10 cellular contexts compared by ENCODE assay signal in genomic region chr17:73305845-73306836, GRCh38. TPM values are rescaled to one million over a fixed set of nuclear protein-coding genes. Genes with fewer than 3 reads are reported as not detected.
DNase-seq lines count a peak whose midpoint lies in the region; ATAC-seq and TF ChIP-seq lines count a peak whose summit lies in the region.
"Had no signal": no experiment of that assay in that cellular context is flagged by ENCODE, and none has a peak within 500 bp of the region (broad histone marks: within the 10 kb centered on the region; RNA-seq: fewer than 3 reads in every experiment).

No MANE protein-coding gene starts in this region.

- H3K4me1 ChIP-seq in sigmoid colon = peaks cover 0 to 87% (median 86%) of the 10 kb centered on the region in 4 donors

- H3K9me3 Mint-ChIP-seq in activated T-cell treated with anti-CD3 and anti-CD28 coated beads, Interleukin-2, amount 50 U/mL, for 4 hours = no peaks in the 10 kb centered on the region
- H3K9me3 Mint-ChIP-seq: activated naive CD4-positive, alpha-beta T cell treated with anti-CD3 and anti-CD28 coated beads, Interleukin-2, amount 50 U/mL, for 24 hours had no signal

- H3K36me3 ChIP-seq in WERI-Rb-1 (peaks cover 20% of the 10 kb centered on the region), sigmoid colon (no peaks in the 10 kb centered on the region)

- peak in 1 of 4 donors; percentile 32 for TF ChIP-seq EP300 in sigmoid colon (IDR thresholded peaks at IDR 0.05)

- peaks cover 15% of the 10 kb centered on the region for H3K4me1 Mint-ChIP-seq in activated T-cell treated with anti-CD3 and anti-CD28 coated beads, Interleukin-2, amount 50 U/mL, for 4 hours (ENCODE audit: low read depth)

- no peak overlapping the region for H3K4me3 Mint-ChIP-seq in activated T-cell treated with anti-CD3 and anti-CD28 coated beads, Interleukin-2, amount 50 U/mL, for 4 hours
- H3K4me3 Mint-ChIP-seq: activated naive CD4-positive, alpha-beta T cell treated with anti-CD3 and anti-CD28 coated beads, Interleukin-2, amount 50 U/mL, for 24 hours had no signal

- TF ChIP-seq CTCF in C4-2B (conservative IDR thresholded peaks at IDR 0.05) = no peak
- TF ChIP-seq CTCF in WERI-Rb-1 (IDR thresholded peaks at IDR 0.05; ENCODE audit: low read depth, low read length) = no peak
- no peak for TF ChIP-seq CTCF in foreskin fibroblast (IDR thresholded peaks at IDR 0.05; ENCODE audit: low read depth, low read length)
- TF ChIP-seq CTCF in sigmoid colon (IDR thresholded peaks at IDR 0.05) = no peak

- DNase-seq in WERI-Rb-1 (no peak), foreskin fibroblast (peak in 1 of 2 donors; percentile 33), sigmoid colon (no peak), NAMALWA (ENCODE audit: low spot score) (no peak), COLO668 (lab: John Stamatoyannopoulos, UW; ENCODE audit: unreplicated experiment) (no peak)
- no peak for DNase-seq in activated T-cell treated with anti-CD3 and anti-CD28 coated beads, Interleukin-2, amount 50 U/mL, for 4 hours
- DNase-seq: stimulated activated CD8-positive, alpha-beta memory T cell treated with anti-CD3 and anti-CD28 coated beads, Interleukin-4, amount 100 ng/mL, for 48 hours had no signal

- no peak for TF ChIP-seq POLR2A in sigmoid colon (IDR thresholded peaks at IDR 0.05)

- peak overlapping the region; percentile 99 for H3K27ac ChIP-seq in C4-2B
- H3K27ac ChIP-seq in WERI-Rb-1 = peak overlapping the region; percentile 62
- peak overlapping the region; percentile 99 to 100 (median 100) for H3K27ac ChIP-seq in sigmoid colon

- H3K36me3 Mint-ChIP-seq in activated T-cell treated with anti-CD3 and anti-CD28 coated beads, Interleukin-2, amount 50 U/mL, for 4 hours (ENCODE audit: insufficient read depth) = no peaks in the 10 kb centered on the region
- H3K36me3 Mint-ChIP-seq: activated naive CD4-positive, alpha-beta T cell treated with anti-CD3 and anti-CD28 coated beads, Interleukin-2, amount 50 U/mL, for 24 hours had no signal

- H3K27me3 Mint-ChIP-seq in activated T-cell treated with anti-CD3 and anti-CD28 coated beads, Interleukin-2, amount 50 U/mL, for 4 hours (ENCODE audit: low read depth) = peaks cover 11% of the 10 kb centered on the region

- H3K4me3 ChIP-seq in WERI-Rb-1 (ENCODE audit: low read depth, low read length) (no peak overlapping the region), foreskin fibroblast (ENCODE audit: low read depth in 1 of 2, low read length in 2 of 2) (peak overlapping the region; percentile 30 to 56), sigmoid colon (peak overlapping the region; percentile 15 to 44 (median 35))

- intact Hi-C loops in sigmoid colon (cut with DNase I) = loop anchor here (2.0 kb wide), 1 partner anchor 15 kb away; no protein-coding TSS in a partner anchor

- 45 to 62% methylated on average over 11 of the region's 11 CpGs for WGBS in sigmoid colon, 2 donors

- H3K27me3 ChIP-seq in WERI-Rb-1 (ENCODE audit: insufficient read depth, low read depth, severe bottlenecking) = no peaks in the 10 kb centered on the region
- no peaks in the 10 kb centered on the region for H3K27me3 ChIP-seq in sigmoid colon

- no peaks in the 10 kb centered on the region for H3K9me3 ChIP-seq in WERI-Rb-1 (ENCODE audit: severe bottlenecking)
- H3K9me3 ChIP-seq in sigmoid colon = no peaks in the 10 kb centered on the region

- no peak for ATAC-seq in HG02870 (IDR thresholded peaks at IDR 0.05; ENCODE audit: unreplicated experiment)
- ATAC-seq in activated T-cell treated with anti-CD3 and anti-CD28 coated beads, Interleukin-2, amount 50 U/mL, for 4 hours = no peak

RNA-seq across cellular contexts. Expression of gene CDC42EP4, which starts 5.7 kb away (rescaled TPM):
- total RNA-seq in sigmoid colon = 10 to 100 TPM; 68.1 to 87.6 (median 76.0) TPM
- 10 to 100 TPM; 44.0 to 57.3 (median 46.2) TPM for polyA plus RNA-seq in sigmoid colon
- 1 to 10 TPM in 1 of 3 donors, under 1 TPM in 2; 0.24 to 1.1 (median 0.30) TPM for total RNA-seq in activated T-cell treated with anti-CD3 and anti-CD28 coated beads, Interleukin-2, amount 50 U/mL, for 4 hours

RNA-seq across cellular contexts. Expression of gene CPSF4L, which starts 44.5 kb away (rescaled TPM):
- not detected for total RNA-seq in sigmoid colon
- not detected for polyA plus RNA-seq in sigmoid colon
- total RNA-seq in activated T-cell treated with anti-CD3 and anti-CD28 coated beads, Interleukin-2, amount 50 U/mL, for 4 hours = not detected

Comparison
In these comparisons a context has a peak if more than half of its experiments do, and no peak if none do; other contexts are left out.
1. RNA of gene CDC42EP4, which starts 5.7 kb away (total RNA-seq): 68.1 to 87.6 TPM in sigmoid colon; 0.24 to 1.1 TPM in activated T-cell treated with anti-CD3 and anti-CD28 coated beads, Interleukin-2, amount 50 U/mL, for 4 hours; every median in the first group is over 10 times any median in the second.
2. Peak in every context shown above with its lines, with median percentiles within 50 percentile points of each other: H3K27ac ChIP-seq.